35 cellular contexts compared by ENCODE assay signal in the genomic region with DNA sequence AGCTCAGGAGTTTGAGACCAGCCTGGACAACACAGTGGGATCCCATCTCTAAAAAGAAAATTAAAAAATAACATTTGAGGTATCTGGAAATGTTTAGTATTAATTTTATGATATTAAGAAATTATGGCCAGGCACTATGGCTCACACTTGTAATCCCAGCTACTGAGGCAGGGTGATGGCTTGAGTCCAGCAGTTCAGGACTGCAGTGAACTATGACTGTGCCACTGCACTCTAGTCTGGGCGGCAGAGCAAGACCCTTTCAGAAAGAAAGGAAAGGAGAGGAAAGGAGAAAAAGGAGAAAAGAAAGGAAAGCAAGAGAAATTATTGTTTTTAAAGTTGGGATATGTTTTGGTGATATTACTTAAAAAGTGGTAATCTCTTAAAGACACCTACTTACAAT. TPM values are rescaled to one million over a fixed set of nuclear protein-coding genes. Genes with fewer than 3 reads are reported as not detected.
"Had no signal": no experiment of that assay in that cellular context is flagged by ENCODE, and none has a peak within 500 bp of the region (broad histone marks: within the 10 kb centered on the region; RNA-seq: fewer than 3 reads in every experiment).

No MANE protein-coding gene starts in this region.

- H3K4me3 ChIP-seq: MG63 had no signal

- H3K9ac ChIP-seq: KMS-11 had no signal

- H3K27ac ChIP-seq: KMS-11 had no signal

- H3K4me2 ChIP-seq: KMS-11 had no signal

- DNase-seq: Karpas-422, Kasumi-1, MG63, MM.1S, MV-4-11, NCI-H1048, NCI-H1092, NCI-H1092 treated with DMSO at 0.1 percent for 48 hours, NCI-H1105, NCI-H1105 treated with DMSO at 0.1 percent for 48 hours, NCI-H1417 treated with DMSO at 0.1 percent for 48 hours, NCI-H1436, NCI-H1436 treated with DMSO at 0.1 percent for 48 hours, NCI-H1694, NCI-H1694 treated with DMSO at 0.1 percent for 48 hours, NCI-H187, NCI-H187 treated with DMSO at 0.1 percent for 48 hours, NCI-H1930, NCI-H2029, NCI-H2029 treated with DMSO at 0.1 percent for 48 hours, NCI-H2081, NCI-H2081 treated with DMSO at 0.1 percent for 48 hours, NCI-H2107, NCI-H2171, NCI-H2171 treated with DMSO at 0.1 percent for 48 hours, NCI-H2227 treated with DMSO at 0.1 percent for 48 hours, NCI-H226, NCI-H345, NCI-H446, NCI-H446 treated with DMSO at 0.1 percent for 48 hours, NCI-H510A had no signal

- H3K36me3 ChIP-seq: MG63 had no signal

- H3K27me3 ChIP-seq: MG63 had no signal

- H3K9me3 ChIP-seq: MG63 had no signal

RNA-seq across cellular contexts. Expression of a gene that starts 2.6 kb away (rescaled TPM):
- total RNA-seq: M059J, MCF 10A, NCI-H460 had no signal
